14 cellular contexts compared by ENCODE assay signal in the genomic region with DNA sequence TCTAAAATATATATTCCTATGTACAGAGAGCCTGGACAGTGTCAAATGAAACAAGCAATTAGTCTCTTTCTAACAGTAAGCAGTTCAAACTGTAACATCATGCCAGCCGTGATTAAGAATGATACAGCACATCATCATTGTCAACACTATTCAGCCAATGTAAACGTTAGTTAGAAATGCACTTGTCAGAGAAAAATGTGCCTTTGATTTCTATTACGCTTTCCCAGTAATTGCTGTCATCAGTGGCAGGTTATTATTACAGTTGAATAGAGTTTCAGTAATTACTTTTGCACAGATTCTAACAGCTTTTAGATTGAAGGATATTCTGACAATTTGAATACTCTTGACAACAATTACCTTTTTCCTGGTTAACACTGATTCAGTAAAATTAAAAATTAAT.
DNase-seq lines count a peak whose midpoint lies in the region; ATAC-seq and TF ChIP-seq lines count a peak whose summit lies in the region.
"Had no signal": no experiment of that assay in that cellular context is flagged by ENCODE, and none has a peak within 500 bp of the region (broad histone marks: within the 10 kb centered on the region; RNA-seq: fewer than 3 reads in every experiment).

No MANE protein-coding gene starts in this region.

- WGBS in psoas muscle, 3 donors, result 60 to 74% (median 70%) methylated on average over 3 of the region's 3 CpGs

- H3K27ac ChIP-seq in neural cell (ENCODE audit: low read length), result peak overlapping the region; percentile 39
- no peak overlapping the region for H3K27ac ChIP-seq in psoas muscle

- no peaks in the 10 kb centered on the region for H3K27me3 ChIP-seq in neural cell (ENCODE audit: insufficient read depth, low read depth, low read length)
- H3K27me3 ChIP-seq in psoas muscle (ENCODE audit: insufficient read depth in 3 of 3, low read length in 2 of 3), result peaks cover 0 to 3% (median 0%) of the 10 kb centered on the region in 3 donors

- no peaks in the 10 kb centered on the region for H3K4me1 ChIP-seq in psoas muscle

- ATAC-seq in psoas muscle (no peak), HG02642 (IDR thresholded peaks at IDR 0.05; ENCODE audit: poor library complexity, unreplicated experiment) (no peak), HG03565 (IDR thresholded peaks at IDR 0.05; ENCODE audit: unreplicated experiment) (no peak)
- ATAC-seq: CD8-positive, alpha-beta T cell; GM23338; HepG2 had no signal

- no peak overlapping the region for H2AFZ ChIP-seq in neural cell (ENCODE audit: low read depth, low read length)
- H2AFZ ChIP-seq: GM23338 had no signal

- no peaks in the 10 kb centered on the region for H4K20me1 ChIP-seq in neural cell (ENCODE audit: insufficient read depth)

- no peak overlapping the region for H3K9ac ChIP-seq in neural cell (ENCODE audit: low read length)

- no peaks in the 10 kb centered on the region for H3K79me2 ChIP-seq in neural cell (replicated peaks; ENCODE audit: insufficient read depth, low read length)

- H3K4me2 ChIP-seq in neural cell (ENCODE audit: low read length), result no peak overlapping the region
- H3K4me2 ChIP-seq: GM23338 had no signal

- H3K36me3 ChIP-seq in neural cell (ENCODE audit: insufficient read depth, low read length) (no peaks in the 10 kb centered on the region), psoas muscle (ENCODE audit: insufficient read depth in 1 of 2, low read depth in 1 of 2) (no peaks in the 10 kb centered on the region)

- intact Hi-C loops in psoas muscle (cut with DNase I), result no loop called here

- H3K4me3 ChIP-seq in neural cell (ENCODE audit: low read length) (no peak overlapping the region), psoas muscle (no peak overlapping the region)
- H3K4me3 ChIP-seq: GM23338 had no signal

- peak; percentile 86 for TF ChIP-seq EP300 in neural cell (conservative IDR thresholded peaks at IDR 0.05; ENCODE audit: poor library complexity, severe bottlenecking)

- no peaks in the 10 kb centered on the region for H3F3A ChIP-seq in neural cell (ENCODE audit: insufficient read depth, low read length, poor library complexity, severe bottlenecking)

- DNase-seq in COR-L47 (lab: John Stamatoyannopoulos, UW) (peak; percentile 62), NCI-H1417 (lab: John Stamatoyannopoulos, UW) (peak in 2 of 3 experiments; percentile 21 to 78), NCI-H69 (lab: John Stamatoyannopoulos, UW) (peak; percentile 74), psoas muscle (no peak)
- DNase-seq: CD8-positive, alpha-beta T cell; DMS 273 treated with DMSO at 0.1 percent for 48 hours; DMS79 treated with DMSO at 0.1 percent for 48 hours; EL; H7 had no signal

- TF ChIP-seq CTCF in neural cell (IDR thresholded peaks at IDR 0.05; ENCODE audit: poor library complexity, severe bottlenecking), result no peak
- no peak for TF ChIP-seq CTCF in psoas muscle (IDR thresholded peaks at IDR 0.05)

- no peaks in the 10 kb centered on the region for H3K9me3 ChIP-seq in neural cell (ENCODE audit: low read length)
- peaks cover 7% of the 10 kb centered on the region for H3K9me3 ChIP-seq in psoas muscle

- H3K9me2 ChIP-seq in neural cell (ENCODE audit: insufficient read depth, low read length), result no peaks in the 10 kb centered on the region

- TF ChIP-seq RAD21 in neural cell (conservative IDR thresholded peaks at IDR 0.05), result no peak

TF ChIP-seq in neural cell, 6 proteins besides CTCF, POLR2A, EP300 and RAD21:
- TF ChIP-seq TAF1 (IDR thresholded peaks at IDR 0.05; ENCODE audit: low read depth) (no peak), SMC3 (conservative IDR thresholded peaks at IDR 0.05; ENCODE audit: poor library complexity) (no peak), MXI1 (conservative IDR thresholded peaks at IDR 0.05; ENCODE audit: poor library complexity, severe bottlenecking) (no peak), EZH2 (IDR thresholded peaks at IDR 0.05; ENCODE audit: borderline replicate concordance, insufficient read depth, low read length, poor library complexity, severe bottlenecking) (no peak), POLR2AphosphoS5 (IDR thresholded peaks at IDR 0.05) (peak; percentile 54)
- TF ChIP-seq, protein P1, sequence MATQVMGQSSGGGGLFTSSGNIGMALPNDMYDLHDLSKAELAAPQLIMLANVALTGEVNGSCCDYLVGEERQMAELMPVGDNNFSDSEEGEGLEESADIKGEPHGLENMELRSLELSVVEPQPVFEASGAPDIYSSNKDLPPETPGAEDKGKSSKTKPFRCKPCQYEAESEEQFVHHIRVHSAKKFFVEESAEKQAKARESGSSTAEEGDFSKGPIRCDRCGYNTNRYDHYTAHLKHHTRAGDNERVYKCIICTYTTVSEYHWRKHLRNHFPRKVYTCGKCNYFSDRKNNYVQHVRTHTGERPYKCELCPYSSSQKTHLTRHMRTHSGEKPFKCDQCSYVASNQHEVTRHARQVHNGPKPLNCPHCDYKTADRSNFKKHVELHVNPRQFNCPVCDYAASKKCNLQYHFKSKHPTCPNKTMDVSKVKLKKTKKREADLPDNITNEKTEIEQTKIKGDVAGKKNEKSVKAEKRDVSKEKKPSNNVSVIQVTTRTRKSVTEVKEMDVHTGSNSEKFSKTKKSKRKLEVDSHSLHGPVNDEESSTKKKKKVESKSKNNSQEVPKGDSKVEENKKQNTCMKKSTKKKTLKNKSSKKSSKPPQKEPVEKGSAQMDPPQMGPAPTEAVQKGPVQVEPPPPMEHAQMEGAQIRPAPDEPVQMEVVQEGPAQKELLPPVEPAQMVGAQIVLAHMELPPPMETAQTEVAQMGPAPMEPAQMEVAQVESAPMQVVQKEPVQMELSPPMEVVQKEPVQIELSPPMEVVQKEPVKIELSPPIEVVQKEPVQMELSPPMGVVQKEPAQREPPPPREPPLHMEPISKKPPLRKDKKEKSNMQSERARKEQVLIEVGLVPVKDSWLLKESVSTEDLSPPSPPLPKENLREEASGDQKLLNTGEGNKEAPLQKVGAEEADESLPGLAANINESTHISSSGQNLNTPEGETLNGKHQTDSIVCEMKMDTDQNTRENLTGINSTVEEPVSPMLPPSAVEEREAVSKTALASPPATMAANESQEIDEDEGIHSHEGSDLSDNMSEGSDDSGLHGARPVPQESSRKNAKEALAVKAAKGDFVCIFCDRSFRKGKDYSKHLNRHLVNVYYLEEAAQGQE (IDR thresholded peaks at IDR 0.05; ENCODE audit: borderline replicate concordance), result no peak
TF ChIP-seq in neural cell: peak in this region for 1.

Comparison
In these comparisons a context has a peak if more than half of its experiments do, and no peak if none do; other contexts are left out.
1. DNase-seq: peak in COR-L47 (single experiment), NCI-H1417 (2 of 3) and NCI-H69 (single experiment); none in psoas muscle (0 of 2).